Comparison of ENCODE assay signal across 18 cellular contexts in genomic region chr2:141766225-141766624, GRCh38.
"Had no signal": no experiment of that assay in that cellular context is flagged by ENCODE, and none has a peak within 500 bp of the region (broad histone marks: within the 10 kb centered on the region; RNA-seq: fewer than 3 reads in every experiment).

No MANE protein-coding gene starts in this region.

- H3K36me3 Mint-ChIP-seq: activated CD8-positive, alpha-beta memory T cell treated with anti-CD3 and anti-CD28 coated beads, Interleukin-2, amount 10 ng/mL, durations not matched to agents 7 days and 5 days; activated naive CD8-positive, alpha-beta T cell; immature natural killer cell; neural progenitor cell had no signal

- H3K9me3 ChIP-seq: esophagus squamous epithelium, lower lobe of right lung, thoracic aorta had no signal

- H3K79me2 ChIP-seq: parathyroid adenoma had no signal

- ATAC-seq: activated CD4-positive, CD25-positive, alpha-beta regulatory T cell treated with anti-CD3 and anti-CD28 coated beads, Interleukin-2, amount 50 U/mL, for 24 hours; activated CD8-positive, alpha-beta memory T cell treated with anti-CD3 and anti-CD28 coated beads, Interleukin-2, amount 10 ng/mL, durations not matched to agents 7 days and 5 days; activated T-cell treated with anti-CD3 and anti-CD28 coated beads, Interleukin-2, amount 50 U/mL, for 4 hours; left cardiac atrium; lower lobe of right lung; stimulated activated naive CD8-positive, alpha-beta T cell treated with anti-CD3 and anti-CD28 coated beads, Interleukin-15, amount 100 ng/mL, for 72 hours had no signal

- H3K9me3 Mint-ChIP-seq: neural progenitor cell had no signal

- H3K4me1 Mint-ChIP-seq: activated CD8-positive, alpha-beta memory T cell treated with anti-CD3 and anti-CD28 coated beads, Interleukin-2, amount 10 ng/mL, durations not matched to agents 7 days and 5 days; immature natural killer cell; stimulated activated naive CD8-positive, alpha-beta T cell treated with anti-CD3 and anti-CD28 coated beads, Interleukin-15, amount 100 ng/mL, for 72 hours had no signal

- H3K27ac Mint-ChIP-seq: activated CD8-positive, alpha-beta memory T cell treated with anti-CD3 and anti-CD28 coated beads, Interleukin-2, amount 10 ng/mL, durations not matched to agents 7 days and 5 days; activated naive CD8-positive, alpha-beta T cell; immature natural killer cell; neural progenitor cell; stimulated activated naive CD8-positive, alpha-beta T cell treated with anti-CD3 and anti-CD28 coated beads, Interleukin-15, amount 100 ng/mL, for 72 hours had no signal

- H3K4me3 ChIP-seq: esophagus squamous epithelium, lower lobe of right lung, neural progenitor cell, thoracic aorta had no signal

- DNase-seq: activated CD4-positive, alpha-beta T cell treated with anti-CD3 and anti-CD28 coated beads, Interleukin-2, amount 50 U/mL, for 4 hours; activated CD8-positive, alpha-beta memory T cell treated with anti-CD3 and anti-CD28 coated beads, Interleukin-2, amount 10 ng/mL, durations not matched to agents 7 days and 5 days; activated effector memory CD4-positive, alpha-beta T cell treated with anti-CD3 and anti-CD28 coated beads, Interleukin-2, amount 50 U/mL, for 16 hours; activated T-cell treated with anti-CD3 and anti-CD28 coated beads, Interleukin-2, amount 50 U/mL, for 4 hours; aorta; esophagus squamous epithelium; immature natural killer cell; left cardiac atrium; lower lobe of right lung; midbrain; stimulated activated CD4-positive, alpha-beta T cell treated with anti-CD3 and anti-CD28 coated beads, Interleukin-15, amount 100 ng/mL, for 24 hours; stimulated activated CD4-positive, alpha-beta T cell treated with anti-CD3 and anti-CD28 coated beads, Interleukin-4, amount 100 ng/mL, for 24 hours; stimulated activated naive CD8-positive, alpha-beta T cell treated with anti-CD3 and anti-CD28 coated beads, Interleukin-15, amount 100 ng/mL, for 72 hours had no signal

- H3K27ac ChIP-seq: esophagus squamous epithelium, lower lobe of right lung, neural progenitor cell, parathyroid adenoma, thoracic aorta had no signal

- H2AFZ ChIP-seq: neural progenitor cell, parathyroid adenoma had no signal

- H3K27me3 Mint-ChIP-seq: activated CD8-positive, alpha-beta memory T cell treated with anti-CD3 and anti-CD28 coated beads, Interleukin-2, amount 10 ng/mL, durations not matched to agents 7 days and 5 days; activated naive CD8-positive, alpha-beta T cell; stimulated activated naive CD8-positive, alpha-beta T cell treated with anti-CD3 and anti-CD28 coated beads, Interleukin-15, amount 100 ng/mL, for 72 hours had no signal

- H3K4me1 ChIP-seq: esophagus squamous epithelium, lower lobe of right lung, neural progenitor cell, parathyroid adenoma had no signal

- H3K27me3 ChIP-seq: esophagus squamous epithelium, neural progenitor cell had no signal

- H3K4me2 ChIP-seq: neural progenitor cell had no signal

- H3K9ac ChIP-seq: neural progenitor cell, parathyroid adenoma had no signal

- H3K36me3 ChIP-seq: esophagus squamous epithelium, lower lobe of right lung, neural progenitor cell, thoracic aorta had no signal

- H3K4me3 Mint-ChIP-seq: activated CD8-positive, alpha-beta memory T cell treated with anti-CD3 and anti-CD28 coated beads, Interleukin-2, amount 10 ng/mL, durations not matched to agents 7 days and 5 days; activated naive CD8-positive, alpha-beta T cell; activated T-cell treated with anti-CD3 and anti-CD28 coated beads, Interleukin-2, amount 50 U/mL, for 4 hours; immature natural killer cell; neural progenitor cell; stimulated activated naive CD8-positive, alpha-beta T cell treated with anti-CD3 and anti-CD28 coated beads, Interleukin-15, amount 100 ng/mL, for 72 hours had no signal
